1 cellular context compared by ENCODE assay signal in the genomic region with DNA sequence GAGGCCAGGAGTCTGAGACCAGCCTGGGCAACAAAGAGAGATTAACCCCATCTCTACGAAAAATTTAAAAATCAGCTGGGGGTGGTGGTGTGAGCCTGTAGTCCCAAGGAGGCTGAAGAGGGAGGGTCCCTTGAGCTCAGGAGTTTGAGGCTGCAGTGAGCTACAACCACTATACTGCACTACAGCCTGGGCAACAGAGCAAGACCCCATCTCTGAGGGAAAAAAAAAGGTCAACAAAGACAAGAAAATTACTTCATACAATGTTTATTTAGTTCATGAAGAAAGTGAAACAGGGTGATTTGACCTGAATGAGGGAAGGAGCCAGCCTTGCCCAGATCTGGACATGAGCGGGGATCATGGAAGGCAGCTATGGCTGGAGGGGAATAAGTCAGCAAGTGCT.
TF ChIP-seq lines count a peak whose summit lies in the region.

No MANE protein-coding gene starts in this region.

TF ChIP-seq in WTC11, 78 proteins besides CTCF, POLR2A, EP300 and RAD21 (continued from another document):
- TF ChIP-seq E2F4 (CRISPR knock-in tag; IDR thresholded peaks at IDR 0.05; ENCODE audit: borderline replicate concordance, low read depth), result no peak
- TF ChIP-seq, protein P1, sequence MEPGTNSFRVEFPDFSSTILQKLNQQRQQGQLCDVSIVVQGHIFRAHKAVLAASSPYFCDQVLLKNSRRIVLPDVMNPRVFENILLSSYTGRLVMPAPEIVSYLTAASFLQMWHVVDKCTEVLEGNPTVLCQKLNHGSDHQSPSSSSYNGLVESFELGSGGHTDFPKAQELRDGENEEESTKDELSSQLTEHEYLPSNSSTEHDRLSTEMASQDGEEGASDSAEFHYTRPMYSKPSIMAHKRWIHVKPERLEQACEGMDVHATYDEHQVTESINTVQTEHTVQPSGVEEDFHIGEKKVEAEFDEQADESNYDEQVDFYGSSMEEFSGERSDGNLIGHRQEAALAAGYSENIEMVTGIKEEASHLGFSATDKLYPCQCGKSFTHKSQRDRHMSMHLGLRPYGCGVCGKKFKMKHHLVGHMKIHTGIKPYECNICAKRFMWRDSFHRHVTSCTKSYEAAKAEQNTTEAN (CRISPR knock-in tag; IDR thresholded peaks at IDR 0.05), result no peak
